In genomic region chr11:72391638-72392423, GRCh38 we compare ENCODE assay signal across 17 cellular contexts. TPM values are rescaled to one million over a fixed set of nuclear protein-coding genes. Genes with fewer than 3 reads are reported as not detected.
DNase-seq lines count a peak whose midpoint lies in the region; ATAC-seq lines count a peak whose summit lies in the region.
"Had no signal": no experiment of that assay in that cellular context is flagged by ENCODE, and none has a peak within 500 bp of the region (broad histone marks: within the 10 kb centered on the region; RNA-seq: fewer than 3 reads in every experiment).

No MANE protein-coding gene starts in this region.

- H3K9me3 Mint-ChIP-seq in activated naive CD8-positive, alpha-beta T cell treated with anti-CD3 and anti-CD28 coated beads for 36 hours, result no peaks in the 10 kb centered on the region
- H3K9me3 Mint-ChIP-seq: activated naive CD8-positive, alpha-beta T cell treated with anti-CD3 and anti-CD28 coated beads, Interleukin-2, amount 50 U/mL, for 24 hours had no signal

- peaks cover 20% of the 10 kb centered on the region for H3K4me1 Mint-ChIP-seq in T-helper 17 cell
- peaks cover 4% of the 10 kb centered on the region for H3K4me1 Mint-ChIP-seq in activated naive CD8-positive, alpha-beta T cell treated with anti-CD3 and anti-CD28 coated beads for 36 hours
- H3K4me1 Mint-ChIP-seq: activated CD8-positive, alpha-beta memory T cell treated with anti-CD3 and anti-CD28 coated beads, Interleukin-2, amount 10 ng/mL, durations not matched to agents 7 days and 5 days had no signal

- peak; percentile 62 for ATAC-seq in GM18909 (IDR thresholded peaks at IDR 0.05; ENCODE audit: poor library complexity, unreplicated experiment)
- ATAC-seq in HG02642 (IDR thresholded peaks at IDR 0.05; ENCODE audit: poor library complexity, unreplicated experiment), result peak; percentile 61
- ATAC-seq in T-helper 17 cell, result no peak
- ATAC-seq in GM18868 (IDR thresholded peaks at IDR 0.05; ENCODE audit: unreplicated experiment), result no peak
- no peak for ATAC-seq in GM21381 (IDR thresholded peaks at IDR 0.05; ENCODE audit: unreplicated experiment)
- ATAC-seq: activated CD8-positive, alpha-beta memory T cell treated with anti-CD3 and anti-CD28 coated beads, Interleukin-2, amount 10 ng/mL, durations not matched to agents 7 days and 5 days; activated naive CD8-positive, alpha-beta T cell treated with anti-CD3 and anti-CD28 coated beads, Interleukin-2, amount 50 U/mL, for 24 hours; esophagus mucosa had no signal

- DNase-seq in AG08395 (ENCODE audit: low spot score) (peak; percentile 9), T-helper 17 cell (no peak), DMS 273 (lab: John Stamatoyannopoulos, UW; ENCODE audit: unreplicated experiment) (no peak)
- DNase-seq in activated naive CD8-positive, alpha-beta T cell treated with anti-CD3 and anti-CD28 coated beads for 36 hours, result no peak
- DNase-seq: activated CD8-positive, alpha-beta memory T cell treated with anti-CD3 and anti-CD28 coated beads, Interleukin-2, amount 10 ng/mL, durations not matched to agents 7 days and 5 days; activated naive CD8-positive, alpha-beta T cell treated with anti-CD3 and anti-CD28 coated beads, Interleukin-2, amount 50 U/mL, for 24 hours; cerebellar nuclear complex; GOT3; NCI-H1436 treated with DMSO at 0.1 percent for 48 hours; NCI-H69; SJCRH30; transverse colon had no signal

- H3K36me3 Mint-ChIP-seq in T-helper 17 cell (ENCODE audit: low read depth), result peaks cover 3% of the 10 kb centered on the region
- H3K36me3 Mint-ChIP-seq in activated naive CD8-positive, alpha-beta T cell treated with anti-CD3 and anti-CD28 coated beads for 36 hours, result peaks cover 20% of the 10 kb centered on the region

- no peaks in the 10 kb centered on the region for H3K27me3 Mint-ChIP-seq in T-helper 17 cell
- no peaks in the 10 kb centered on the region for H3K27me3 Mint-ChIP-seq in activated naive CD8-positive, alpha-beta T cell treated with anti-CD3 and anti-CD28 coated beads for 36 hours
- H3K27me3 Mint-ChIP-seq: activated CD8-positive, alpha-beta memory T cell treated with anti-CD3 and anti-CD28 coated beads, Interleukin-2, amount 10 ng/mL, durations not matched to agents 7 days and 5 days; activated naive CD8-positive, alpha-beta T cell treated with anti-CD3 and anti-CD28 coated beads, Interleukin-2, amount 50 U/mL, for 24 hours had no signal

- H3K4me3 Mint-ChIP-seq in T-helper 17 cell, result no peak overlapping the region
- no peak overlapping the region for H3K4me3 Mint-ChIP-seq in activated naive CD8-positive, alpha-beta T cell treated with anti-CD3 and anti-CD28 coated beads for 36 hours
- H3K4me3 Mint-ChIP-seq: activated CD8-positive, alpha-beta memory T cell treated with anti-CD3 and anti-CD28 coated beads, Interleukin-2, amount 10 ng/mL, durations not matched to agents 7 days and 5 days; activated naive CD8-positive, alpha-beta T cell treated with anti-CD3 and anti-CD28 coated beads, Interleukin-2, amount 50 U/mL, for 24 hours had no signal

- H3K27ac Mint-ChIP-seq in T-helper 17 cell, result peak overlapping the region; percentile 59
- no peak overlapping the region for H3K27ac Mint-ChIP-seq in activated naive CD8-positive, alpha-beta T cell treated with anti-CD3 and anti-CD28 coated beads for 36 hours
- H3K27ac Mint-ChIP-seq: activated CD8-positive, alpha-beta memory T cell treated with anti-CD3 and anti-CD28 coated beads, Interleukin-2, amount 10 ng/mL, durations not matched to agents 7 days and 5 days; activated naive CD8-positive, alpha-beta T cell treated with anti-CD3 and anti-CD28 coated beads, Interleukin-2, amount 50 U/mL, for 24 hours had no signal

- H3K9me3 ChIP-seq in T-helper 17 cell (ENCODE audit: control insufficient read depth, low read length, poor library complexity, severe bottlenecking), result no peaks in the 10 kb centered on the region
- H3K9me3 ChIP-seq: SJCRH30, transverse colon had no signal

RNA-seq across cellular contexts. Expression of gene CLPB, which starts 42.5 kb away (rescaled TPM):
- 10 to 100 TPM; 13.0 to 14.4 TPM for total RNA-seq in T-helper 17 cell
- 10 to 100 TPM; 37.8 to 39.2 TPM for total RNA-seq in activated naive CD8-positive, alpha-beta T cell treated with anti-CD3 and anti-CD28 coated beads for 36 hours

Comparison
In these comparisons a context has a peak if more than half of its experiments do, and no peak if none do; other contexts are left out.
1. ATAC-seq: peak in GM18909 (single experiment) and HG02642 (single experiment); none in T-helper 17 cell (single experiment), GM18868 (single experiment) and GM21381 (single experiment).